In the genomic region with DNA sequence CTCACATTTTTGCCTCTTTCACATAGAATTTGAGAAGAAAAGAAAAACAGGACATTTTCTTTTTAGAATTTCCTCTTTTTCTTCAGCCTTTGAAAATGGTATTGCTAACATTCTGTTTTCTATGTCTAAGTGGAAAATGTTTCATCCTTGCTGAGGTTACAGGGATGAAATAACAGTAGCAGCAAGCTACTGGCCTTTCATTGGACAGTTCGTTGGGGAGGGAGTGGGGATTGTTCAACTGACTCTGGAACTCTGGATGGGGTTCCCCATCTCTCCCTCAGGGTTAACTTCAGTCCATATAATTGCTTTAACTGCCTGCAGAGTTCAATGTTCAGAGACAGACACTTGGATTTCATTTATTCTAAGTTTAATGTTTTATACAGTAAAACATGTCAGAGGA, we compare ENCODE assay signal across 15 cellular contexts.
"Had no signal": no experiment of that assay in that cellular context is flagged by ENCODE, and none has a peak within 500 bp of the region (broad histone marks: within the 10 kb centered on the region; RNA-seq: fewer than 3 reads in every experiment).

No MANE protein-coding gene starts in this region.

- H3K27ac Mint-ChIP-seq: activated CD8-positive, alpha-beta T cell treated with anti-CD3 and anti-CD28 coated beads, Interleukin-2, amount 10 ng/mL, durations not matched to agents 7 days and 5 days; activated naive CD8-positive, alpha-beta T cell treated with anti-CD3 and anti-CD28 coated beads, Interleukin-2, amount 50 U/mL, for 24 hours; T-cell; type B pancreatic cell had no signal

- H3K9me3 Mint-ChIP-seq: type B pancreatic cell had no signal

- H3K4me1 Mint-ChIP-seq: activated naive CD8-positive, alpha-beta T cell treated with anti-CD3 and anti-CD28 coated beads, Interleukin-2, amount 50 U/mL, for 24 hours; T-cell had no signal

- H3K4me3 Mint-ChIP-seq: activated CD8-positive, alpha-beta T cell treated with anti-CD3 and anti-CD28 coated beads, Interleukin-2, amount 10 ng/mL, durations not matched to agents 7 days and 5 days; activated naive CD8-positive, alpha-beta T cell treated with anti-CD3 and anti-CD28 coated beads, Interleukin-2, amount 50 U/mL, for 24 hours; neural crest cell; T-cell; type B pancreatic cell had no signal

- H3K4me3 ChIP-seq: pancreas, skin epidermis had no signal

- DNase-seq: activated CD4-positive, alpha-beta T cell treated with anti-CD3 and anti-CD28 coated beads for 4 hours; activated CD8-positive, alpha-beta memory T cell treated with anti-CD3 and anti-CD28 coated beads, Interleukin-2, amount 50 U/mL, for 48 hours; activated CD8-positive, alpha-beta T cell treated with anti-CD3 and anti-CD28 coated beads, Interleukin-2, amount 10 ng/mL, durations not matched to agents 7 days and 5 days; activated naive CD4-positive, alpha-beta T cell; activated naive CD8-positive, alpha-beta T cell treated with anti-CD3 and anti-CD28 coated beads, Interleukin-2, amount 50 U/mL, for 24 hours; central memory CD4-positive, alpha-beta T cell; effector CD8-positive, alpha-beta T cell; hippocampal formation; kidney glomerular epithelial cell; pancreas; retina; T-cell had no signal

- H3K27me3 Mint-ChIP-seq: activated naive CD8-positive, alpha-beta T cell treated with anti-CD3 and anti-CD28 coated beads, Interleukin-2, amount 50 U/mL, for 24 hours; T-cell; type B pancreatic cell had no signal

- H3K36me3 Mint-ChIP-seq: T-cell, type B pancreatic cell had no signal
